14 cellular contexts compared by ENCODE assay signal in the genomic region with DNA sequence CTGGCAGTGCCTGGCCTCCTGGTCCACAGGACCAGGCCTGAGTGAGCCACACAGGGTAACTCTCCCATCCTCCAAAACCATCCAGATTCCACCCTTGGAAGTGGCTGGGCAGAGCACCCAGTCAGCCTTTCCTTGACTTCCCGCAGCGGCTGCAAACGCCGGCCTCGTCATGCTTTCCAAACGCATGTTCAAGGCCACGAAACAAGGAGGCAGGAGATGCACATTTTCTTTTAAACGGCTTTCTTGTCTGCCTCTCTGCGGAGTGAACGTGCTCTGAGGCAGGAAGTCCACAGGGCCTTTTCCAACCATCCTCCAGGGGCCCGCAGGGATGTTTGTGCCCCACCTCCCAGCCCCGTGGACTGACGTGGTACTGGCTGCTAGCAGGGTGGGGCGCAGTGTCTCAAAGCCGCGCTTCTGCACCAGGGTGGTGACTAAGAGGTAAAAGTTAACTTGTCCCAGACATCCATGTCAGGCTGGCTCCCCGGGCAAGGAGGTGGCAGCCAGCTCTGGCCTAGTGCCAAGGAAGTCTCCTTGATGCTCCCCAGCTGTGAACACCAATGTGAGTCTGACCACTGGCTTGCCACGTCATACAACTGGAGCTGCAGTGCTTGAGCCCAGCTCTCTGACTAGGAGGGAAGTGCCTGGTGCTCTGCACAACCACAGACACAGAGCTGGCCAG. TPM values are rescaled to one million over a fixed set of nuclear protein-coding genes. Genes with fewer than 3 reads are reported as not detected.
DNase-seq lines count a peak whose midpoint lies in the region; ATAC-seq and TF ChIP-seq lines count a peak whose summit lies in the region.
"Had no signal": no experiment of that assay in that cellular context is flagged by ENCODE, and none has a peak within 500 bp of the region (broad histone marks: within the 10 kb centered on the region; RNA-seq: fewer than 3 reads in every experiment).

No MANE protein-coding gene starts in this region.

- WGBS in right cardiac atrium = 69% methylated on average over 18 of the region's 18 CpGs
- 5% methylated on average over 12 of the region's 18 CpGs for WGBS in SK-N-SH (ENCODE audit: low lambda C conversion rate)

- H3K79me2 ChIP-seq in SK-N-SH (ENCODE audit: insufficient read depth) = no peaks in the 10 kb centered on the region
- no peaks in the 10 kb centered on the region for H3K79me2 ChIP-seq in Karpas-422 (ENCODE audit: low read length)

- no peaks in the 10 kb centered on the region for H4K20me1 ChIP-seq in SK-N-SH (ENCODE audit: insufficient read depth)
- peaks cover 3% of the 10 kb centered on the region; the same call in 1 of the 2 replicates for H4K20me1 ChIP-seq in Karpas-422 (ENCODE audit: insufficient read depth, low read depth, low read length)

- POLR2A ChIA-PET in SK-N-SH (lab: Yijun Ruan, JAX) = no interaction called here

- H2AFZ ChIP-seq in SK-N-SH (ENCODE audit: low read depth) (no peak overlapping the region), Karpas-422 (ENCODE audit: low read length) (no peak overlapping the region)

- DNase-seq in right cardiac atrium (peak; percentile 39 to 68 (median 55)), Right ventricle myocardium inferior (ENCODE audit: missing footprints) (no peak), SK-N-SH (peak; percentile 27), fibroblast of peridontal ligament (ENCODE audit: extremely low read depth) (peak; percentile 11), ureter (ENCODE audit: low spot score) (peak; percentile 68), Karpas-422 (no peak)
- no peak for DNase-seq in stimulated activated naive CD4-positive, alpha-beta T cell treated with Interleukin-2 at 50 U/mL for 16 hours (lab: John Stamatoyannopoulos, UW)
- DNase-seq: NCI-H1436; NCI-H774; stimulated activated CD8-positive, alpha-beta memory T cell treated with anti-CD3 and anti-CD28 coated beads, Interleukin-4, amount 100 ng/mL, for 48 hours had no signal

- no peaks in the 10 kb centered on the region for H3K9me2 ChIP-seq in SK-N-SH
- no peaks in the 10 kb centered on the region for H3K9me2 ChIP-seq in Karpas-422 (replicated peaks; ENCODE audit: insufficient read depth, low read length)

- intact Hi-C loops in right cardiac atrium (cut with DNase I) = loop anchor here in 1 of 4 donors (10.0 kb wide), 1 partner anchor 234 kb away; no protein-coding TSS in a partner anchor
- intact Hi-C loops in Right ventricle myocardium inferior (cut with DNase I) = no loop called here

- H3K27me3 ChIP-seq in right cardiac atrium (ENCODE audit: control insufficient read depth, insufficient read depth) (no peaks in the 10 kb centered on the region), SK-N-SH (ENCODE audit: insufficient read depth) (no peaks in the 10 kb centered on the region), Karpas-422 (ENCODE audit: low read length) (no peaks in the 10 kb centered on the region)
- H3K27me3 ChIP-seq: cardiac muscle cell had no signal

- no peak overlapping the region for H3K4me3 ChIP-seq in right cardiac atrium (ENCODE audit: low read length)
- H3K4me3 ChIP-seq in SK-N-SH (ENCODE audit: low read depth in 2 of 2, low read length in 1 of 2) = no peak overlapping the region
- no peak overlapping the region for H3K4me3 ChIP-seq in Karpas-422 (ENCODE audit: low read length)
- H3K4me3 ChIP-seq: cardiac muscle cell had no signal

- H3K4me2 ChIP-seq in SK-N-SH (peak overlapping the region; percentile 48; the same call in 1 of the 2 replicates), Karpas-422 (ENCODE audit: low read depth, low read length, poor library complexity, severe bottlenecking) (no peak overlapping the region)

- no peak for TF ChIP-seq CTCF in SK-N-SH (IDR thresholded peaks at IDR 0.05)

- ATAC-seq in right cardiac atrium = peak; percentile 28 to 64
- ATAC-seq in Right ventricle myocardium inferior = no peak
- no peak for ATAC-seq in HG03025 (IDR thresholded peaks at IDR 0.05; ENCODE audit: low FRiP score, unreplicated experiment)

- H3F3A ChIP-seq in SK-N-SH (replicated peaks; ENCODE audit: insufficient read depth) = peaks cover 23% of the 10 kb centered on the region

- no peaks in the 10 kb centered on the region for H3K36me3 ChIP-seq in SK-N-SH (replicated peaks in 1 of 2; ENCODE audit: control insufficient read depth in 1 of 2, insufficient read depth in 2 of 2, low read length in 1 of 2)
- H3K36me3 ChIP-seq in Karpas-422 (ENCODE audit: insufficient read depth, low read length) = no peaks in the 10 kb centered on the region
- H3K36me3 ChIP-seq: cardiac muscle cell had no signal

- peak in 1 of 2 experiments; percentile 89; a peak in 2 of 4 replicates for TF ChIP-seq EP300 in SK-N-SH (IDR thresholded peaks at IDR 0.05; ENCODE audit: borderline replicate concordance in 1 of 2, low read depth in 1 of 2, low read length in 1 of 2)

- H3K9me3 ChIP-seq in right cardiac atrium (ENCODE audit: control insufficient read depth, low read length) (no peaks in the 10 kb centered on the region), SK-N-SH (no peaks in the 10 kb centered on the region), Karpas-422 (ENCODE audit: low read length) (no peaks in the 10 kb centered on the region)

- H3K27ac ChIP-seq in right cardiac atrium (ENCODE audit: low read length) (no peak overlapping the region), SK-N-SH (ENCODE audit: low read depth in 2 of 2, low read length in 1 of 2) (peak overlapping the region in 1 of 2 experiments; percentile 47; a peak in 2 of 4 replicates), Karpas-422 (ENCODE audit: low read length) (no peak overlapping the region)
- H3K27ac ChIP-seq: cardiac muscle cell had no signal

- CTCF ChIA-PET in SK-N-SH (lab: Yijun Ruan, JAX) = interaction anchor here (0.7 to 9.1 kb wide), 3 partner anchors 152 to 355 kb away, joined by 3 to 86 read pairs (median 4); no protein-coding TSS in a partner anchor

- H3K9ac ChIP-seq in SK-N-SH (no peak overlapping the region), Karpas-422 (ENCODE audit: low read length) (no peak overlapping the region)

- H3K4me1 ChIP-seq in right cardiac atrium (ENCODE audit: control insufficient read depth, insufficient read depth, low read length) (no peaks in the 10 kb centered on the region), SK-N-SH (ENCODE audit: control insufficient read depth in 1 of 2, insufficient read depth in 2 of 2, low read depth in 1 of 2, low read length in 1 of 2) (peaks cover 0 to 25% of the 10 kb centered on the region in 2 experiments; a peak in 3 of 4 replicates), Karpas-422 (ENCODE audit: low read length) (no peaks in the 10 kb centered on the region)

- no peak for TF ChIP-seq RAD21 in SK-N-SH (IDR thresholded peaks at IDR 0.05; ENCODE audit: low read length)

TF ChIP-seq in SK-N-SH, 30 proteins besides CTCF, POLR2A, EP300 and RAD21 (continues in another document):
- no peak for TF ChIP-seq FOXJ3 (CRISPR knock-in tag; IDR thresholded peaks at IDR 0.05)
- no peak for TF ChIP-seq RCOR1 (IDR thresholded peaks at IDR 0.05; ENCODE audit: low read length)
- no peak for TF ChIP-seq CHD2 (IDR thresholded peaks at IDR 0.05; ENCODE audit: low read length, partially characterized antibody)
- no peak for TF ChIP-seq TAF1 (IDR thresholded peaks at IDR 0.05; ENCODE audit: borderline replicate concordance, low read depth, low read length)
- TF ChIP-seq MXI1 (IDR thresholded peaks at IDR 0.05; ENCODE audit: low read depth, low read length) = no peak
- TF ChIP-seq SMC3 (IDR thresholded peaks at IDR 0.05; ENCODE audit: low read depth, low read length) = no peak
- no peak; the same call in 1 of the 2 replicates for TF ChIP-seq SIN3A (IDR thresholded peaks at IDR 0.05; ENCODE audit: borderline replicate concordance, low read depth, low read length)
- TF ChIP-seq, protein P1, sequence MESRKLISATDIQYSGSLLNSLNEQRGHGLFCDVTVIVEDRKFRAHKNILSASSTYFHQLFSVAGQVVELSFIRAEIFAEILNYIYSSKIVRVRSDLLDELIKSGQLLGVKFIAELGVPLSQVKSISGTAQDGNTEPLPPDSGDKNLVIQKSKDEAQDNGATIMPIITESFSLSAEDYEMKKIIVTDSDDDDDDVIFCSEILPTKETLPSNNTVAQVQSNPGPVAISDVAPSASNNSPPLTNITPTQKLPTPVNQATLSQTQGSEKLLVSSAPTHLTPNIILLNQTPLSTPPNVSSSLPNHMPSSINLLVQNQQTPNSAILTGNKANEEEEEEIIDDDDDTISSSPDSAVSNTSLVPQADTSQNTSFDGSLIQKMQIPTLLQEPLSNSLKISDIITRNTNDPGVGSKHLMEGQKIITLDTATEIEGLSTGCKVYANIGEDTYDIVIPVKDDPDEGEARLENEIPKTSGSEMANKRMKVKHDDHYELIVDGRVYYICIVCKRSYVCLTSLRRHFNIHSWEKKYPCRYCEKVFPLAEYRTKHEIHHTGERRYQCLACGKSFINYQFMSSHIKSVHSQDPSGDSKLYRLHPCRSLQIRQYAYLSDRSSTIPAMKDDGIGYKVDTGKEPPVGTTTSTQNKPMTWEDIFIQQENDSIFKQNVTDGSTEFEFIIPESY (IDR thresholded peaks at IDR 0.05; ENCODE audit: borderline replicate concordance, low read depth) = peak; percentile 56; the same call in 1 of the 2 replicates
- TF ChIP-seq JUND (IDR thresholded peaks at IDR 0.05) = peak; percentile 70

RNA-seq across cellular contexts. Expression of a gene that starts 45.0 kb away (rescaled TPM):
- total RNA-seq in right cardiac atrium (100 to 1,000 TPM; 119 to 171 (median 134) TPM), Right ventricle myocardium inferior (2.1 TPM), ureter (0.13 TPM)
- polyA plus RNA-seq in right cardiac atrium (77.6 TPM), SK-N-SH (2012; rRNA removed) (not detected in 2 replicates)
- polyA plus RNA-seq in SK-N-SH (2012; cell fraction: cytosol; rRNA removed) = not detected in 2 replicates
- not detected in 2 replicates for polyA plus RNA-seq in SK-N-SH (2012; cell fraction: nucleus; rRNA removed)
- not detected in 2 replicates for total RNA-seq in Karpas-422 (2014; rRNA removed; shearing (Covaris generic); ENCODE audit: low replicate concordance)
- total RNA-seq: activated T-helper 1 cell treated with anti-CD3 and anti-CD28 coated beads, Interleukin-12 subunit alpha, Interleukin-12 subunit beta, Interleukin-2, Interleukin-4 antibody, amounts not matched to agents 30 ng/mL and 10 ng/mL and 1 ng/mL, durations not matched to agents 14 hours and 24 hours and 36 hours; neural crest cell had no signal

Comparison
In these comparisons a context has a peak if more than half of its experiments do, and no peak if none do; other contexts are left out.
1. ATAC-seq: peak in right cardiac atrium (2 of 2); none in Right ventricle myocardium inferior (single experiment) and HG03025 (single experiment).
2. DNase-seq: peak in right cardiac atrium (3 of 3), SK-N-SH (single experiment), fibroblast of peridontal ligament (single experiment) and ureter (single experiment); none in Right ventricle myocardium inferior (single experiment), Karpas-422 (single experiment) and stimulated activated naive CD4-positive, alpha-beta T cell treated with Interleukin-2 at 50 U/mL for 16 hours (single experiment).
3. RNA of a gene that starts 45.0 kb away (total RNA-seq): 119 to 171 TPM in right cardiac atrium; 2.1 TPM in Right ventricle myocardium inferior (single experiment), 0.13 TPM in ureter (single experiment) and not detected in Karpas-422; every median in the first group is over 10 times any median in the second.